Comparison of ENCODE assay signal across 7 cellular contexts in genomic region chr17:5418858-5419355, GRCh38. TPM values are rescaled to one million over a fixed set of nuclear protein-coding genes. Genes with fewer than 3 reads are reported as not detected.
DNase-seq lines count a peak whose midpoint lies in the region; ATAC-seq, FAIRE-seq and TF ChIP-seq lines count a peak whose summit lies in the region.

No MANE protein-coding gene starts in this region.

- H3K36me3 Mint-ChIP-seq in glutamatergic neuron (ENCODE audit: unreplicated experiment), result no peaks in the 10 kb centered on the region

- no peaks in the 10 kb centered on the region for H3K4me1 ChIP-seq in NT2/D1 (ENCODE audit: insufficient read depth, insufficient read length)

- peaks cover 9% of the 10 kb centered on the region for H3K9me3 Mint-ChIP-seq in glutamatergic neuron (ENCODE audit: unreplicated experiment)

- peaks cover 13% of the 10 kb centered on the region for H3K4me1 Mint-ChIP-seq in glutamatergic neuron (ENCODE audit: low read depth, unreplicated experiment)

- peaks cover 13% of the 10 kb centered on the region for H3K27me3 Mint-ChIP-seq in glutamatergic neuron (ENCODE audit: unreplicated experiment)

- no peaks in the 10 kb centered on the region for H3K9me3 ChIP-seq in NT2/D1 (ENCODE audit: insufficient read depth, low read length)

- peak; percentile 24 for TF ChIP-seq POLR2A in GM18505 (IDR thresholded peaks at IDR 0.05; ENCODE audit: borderline replicate concordance, extremely low read depth, insufficient read depth, insufficient read length)

- FAIRE-seq in RCC 7860 (lab: Jason Lieb, UNC), result no peak

- ATAC-seq in GM18505 (IDR thresholded peaks at IDR 0.05; ENCODE audit: unreplicated experiment) (peak; percentile 28), HG02938 (IDR thresholded peaks at IDR 0.05; ENCODE audit: unreplicated experiment) (peak; percentile 37)

- H3K4me3 ChIP-seq in NT2/D1 (ENCODE audit: insufficient read length, low read depth) (peak overlapping the region; percentile 96), retinal pigment epithelial cell (ENCODE audit: low read length) (peak overlapping the region; percentile 92)

- H3K36me3 ChIP-seq in NT2/D1 (ENCODE audit: insufficient read depth, insufficient read length, low read length), result peaks cover 59% of the 10 kb centered on the region

- H3K27ac Mint-ChIP-seq in glutamatergic neuron (ENCODE audit: unreplicated experiment), result peak overlapping the region; percentile 96

- peak; percentile 5 for DNase-seq in NT2/D1 (ENCODE audit: low read depth, low spot score)
- peak; percentile 51 for DNase-seq in activated gamma-delta T cell treated with anti-CD3 and anti-CD28 coated beads, Interleukin-2, amount 50 U/mL, for 16 hours (ENCODE audit: low read depth)
- DNase-seq in glutamatergic neuron, result peak; percentile 46
- DNase-seq in retinal pigment epithelial cell (ENCODE audit: low read depth), result no peak
- no peak for DNase-seq in RCC 7860 (ENCODE audit: low spot score)

- TF ChIP-seq CTCF in glutamatergic neuron (IDR thresholded peaks at IDR 0.05; ENCODE audit: partially characterized antibody, unreplicated experiment) (no peak), retinal pigment epithelial cell (conservative IDR thresholded peaks at IDR 0.05; ENCODE audit: low read depth, low read length) (no peak)

- H3K27me3 ChIP-seq in NT2/D1 (ENCODE audit: insufficient read depth, insufficient read length), result no peaks in the 10 kb centered on the region

- H3K9ac ChIP-seq in NT2/D1 (ENCODE audit: insufficient read length, low read depth), result peak overlapping the region; percentile 92

- H3K4me3 Mint-ChIP-seq in glutamatergic neuron (ENCODE audit: unreplicated experiment), result peak overlapping the region; percentile 100

RNA-seq across cellular contexts. Expression of gene NUP88, which starts 0.6 kb away (rescaled TPM):
- total RNA-seq in glutamatergic neuron (ENCODE audit: unreplicated experiment), result 74.5 TPM

RNA-seq across cellular contexts. Expression of gene RPAIN, which starts 1.1 kb away (rescaled TPM):
- 168 TPM for total RNA-seq in glutamatergic neuron (ENCODE audit: unreplicated experiment)

RNA-seq across cellular contexts. Expression of gene C1QBP, which starts 20.0 kb away (rescaled TPM):
- total RNA-seq in glutamatergic neuron (ENCODE audit: unreplicated experiment), result 96.4 TPM

RNA-seq across cellular contexts. Expression of gene DHX33, which starts 49.9 kb away (rescaled TPM):
- 23.9 TPM for total RNA-seq in glutamatergic neuron (ENCODE audit: unreplicated experiment)

Comparison
In these comparisons a context has a peak if more than half of its experiments do, and no peak if none do; other contexts are left out.
1. DNase-seq: peak in NT2/D1 (single experiment), activated gamma-delta T cell treated with anti-CD3 and anti-CD28 coated beads, Interleukin-2, amount 50 U/mL, for 16 hours (single experiment) and glutamatergic neuron (single experiment); none in retinal pigment epithelial cell (single experiment) and RCC 7860 (single experiment).